9 cellular contexts compared by ENCODE assay signal in genomic region chr3:184523825-184524615, GRCh38. TPM values are rescaled to one million over a fixed set of nuclear protein-coding genes. Genes with fewer than 3 reads are reported as not detected.
DNase-seq lines count a peak whose midpoint lies in the region; ATAC-seq and TF ChIP-seq lines count a peak whose summit lies in the region.
"Had no signal": no experiment of that assay in that cellular context is flagged by ENCODE, and none has a peak within 500 bp of the region (broad histone marks: within the 10 kb centered on the region; RNA-seq: fewer than 3 reads in every experiment).

No MANE protein-coding gene starts in this region.

- H3F3A ChIP-seq in neural progenitor cell (ENCODE audit: low read depth): peaks cover 42% of the 10 kb centered on the region

- H3K79me2 ChIP-seq in neural progenitor cell (ENCODE audit: low read depth): no peaks in the 10 kb centered on the region

- no peak overlapping the region for H3K4me2 ChIP-seq in neural progenitor cell

- no peaks in the 10 kb centered on the region for H3K36me3 Mint-ChIP-seq in central memory CD8-positive, alpha-beta T cell (ENCODE audit: insufficient read depth)
- H3K36me3 Mint-ChIP-seq in neural progenitor cell: no peaks in the 10 kb centered on the region

- DNase-seq in NCI-H1417 (lab: John Stamatoyannopoulos, UW): peak in 2 of 3 experiments; percentile 13 to 36
- no peak for DNase-seq in NCI-H1417 treated with DMSO at 0.1 percent for 48 hours (lab: John Stamatoyannopoulos, UW)
- peak; percentile 33 for DNase-seq in NCI-H2227 (lab: John Stamatoyannopoulos, UW; ENCODE audit: unreplicated experiment)
- no peak for DNase-seq in central memory CD8-positive, alpha-beta T cell (ENCODE audit: low spot score in 2 of 2)
- DNase-seq in neural progenitor cell (ENCODE audit: low spot score): peak; percentile 24
- no peak for DNase-seq in NCI-H146 treated with DMSO at 0.1 percent for 48 hours (lab: John Stamatoyannopoulos, UW; ENCODE audit: unreplicated experiment)

- H4K20me1 ChIP-seq in neural progenitor cell (ENCODE audit: low read depth): no peaks in the 10 kb centered on the region

- H3K36me3 ChIP-seq in neural progenitor cell: no peaks in the 10 kb centered on the region

- H3K9ac ChIP-seq in neural progenitor cell: no peak overlapping the region

- H2AFZ ChIP-seq in neural progenitor cell (replicated peaks): no peak overlapping the region

- no peak overlapping the region for H3K4me3 ChIP-seq in neural progenitor cell

- H3K27ac ChIP-seq in neural progenitor cell: no peak overlapping the region
- H3K27ac ChIP-seq: 22Rv1 had no signal

- peaks cover 27% of the 10 kb centered on the region for H3K27me3 ChIP-seq in neural progenitor cell

- peaks cover 6% of the 10 kb centered on the region for H3K4me1 ChIP-seq in neural progenitor cell

- TF ChIP-seq CTCF in neural progenitor cell (IDR thresholded peaks at IDR 0.05): no peak

- H3K27ac Mint-ChIP-seq in central memory CD8-positive, alpha-beta T cell (ENCODE audit: low read depth): no peak overlapping the region
- no peak overlapping the region for H3K27ac Mint-ChIP-seq in neural progenitor cell

- ATAC-seq in central memory CD8-positive, alpha-beta T cell (replicated peaks; ENCODE audit: extremely low read depth, poor library complexity, severe bottlenecking): peak; percentile 40
- ATAC-seq in GM19455 (IDR thresholded peaks at IDR 0.05; ENCODE audit: unreplicated experiment) (no peak), GM21528 (IDR thresholded peaks at IDR 0.05; ENCODE audit: low FRiP score, unreplicated experiment) (no peak)

- no peaks in the 10 kb centered on the region for H3K9me3 Mint-ChIP-seq in central memory CD8-positive, alpha-beta T cell
- H3K9me3 Mint-ChIP-seq in neural progenitor cell: no peaks in the 10 kb centered on the region

- H3K9me3 ChIP-seq in neural progenitor cell (ENCODE audit: low read depth): no peaks in the 10 kb centered on the region

- peaks cover 79% of the 10 kb centered on the region for H3K27me3 Mint-ChIP-seq in central memory CD8-positive, alpha-beta T cell
- peaks cover 53% of the 10 kb centered on the region for H3K27me3 Mint-ChIP-seq in neural progenitor cell (ENCODE audit: insufficient read depth, low read depth)

- H3K4me3 Mint-ChIP-seq in central memory CD8-positive, alpha-beta T cell: no peak overlapping the region
- no peak overlapping the region for H3K4me3 Mint-ChIP-seq in neural progenitor cell

- peaks cover 7% of the 10 kb centered on the region for H3K4me1 Mint-ChIP-seq in central memory CD8-positive, alpha-beta T cell
- H3K4me1 Mint-ChIP-seq in neural progenitor cell: peaks cover 6% of the 10 kb centered on the region

RNA-seq across cellular contexts. Expression of gene EPHB3, which starts 37.6 kb away (rescaled TPM):
- 2.3 and 3.6 TPM in 2 replicates for total RNA-seq in neural progenitor cell (ENCODE audit: low replicate concordance)

Comparison
In these comparisons a context has a peak if more than half of its experiments do, and no peak if none do; other contexts are left out.
1. DNase-seq: peak in NCI-H1417 (2 of 3), NCI-H2227 (single experiment) and neural progenitor cell (single experiment); none in NCI-H1417 treated with DMSO at 0.1 percent for 48 hours (single experiment), central memory CD8-positive, alpha-beta T cell (0 of 2) and NCI-H146 treated with DMSO at 0.1 percent for 48 hours (single experiment).